1 cellular context compared by ENCODE assay signal in the genomic region with DNA sequence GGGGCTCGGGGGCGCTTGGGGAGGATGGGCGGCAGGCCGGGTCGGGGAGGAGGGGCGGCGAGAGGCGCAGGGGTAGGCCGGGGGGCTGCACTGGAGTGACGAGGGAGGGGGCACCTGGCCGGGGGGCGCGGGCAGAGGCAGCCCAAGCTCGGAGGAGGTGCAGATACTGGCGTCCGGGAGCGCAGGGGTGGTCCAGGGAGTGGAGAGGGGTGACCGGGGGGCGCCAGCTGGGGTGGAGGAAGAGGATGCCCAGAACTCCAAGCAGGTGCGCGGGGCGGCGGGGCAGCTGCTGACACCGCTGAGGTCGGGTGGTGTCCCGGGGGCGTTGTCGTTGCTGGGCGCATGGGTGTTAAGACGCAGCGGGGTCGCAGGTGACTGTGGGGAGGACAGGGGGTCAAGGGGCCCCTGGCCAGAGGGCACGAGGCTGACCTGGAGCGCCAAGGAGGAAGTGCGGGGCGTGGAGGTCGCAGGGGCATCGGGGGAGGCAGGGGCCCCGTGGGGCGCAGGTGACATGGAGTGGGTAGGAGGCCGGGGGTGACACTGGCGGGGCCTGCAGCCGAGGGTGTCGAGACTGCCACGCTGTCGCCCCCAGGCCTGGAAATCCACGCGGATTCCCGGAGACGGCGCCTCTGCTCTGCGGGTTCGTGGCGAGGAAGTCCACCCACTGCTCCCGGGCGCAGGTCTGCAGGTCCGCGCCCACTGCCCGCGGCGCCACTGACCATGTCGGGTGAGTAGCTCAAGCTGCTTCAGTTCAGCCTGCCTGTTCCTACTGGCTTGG.
TF ChIP-seq lines count a peak whose summit lies in the region.

No MANE protein-coding gene starts in this region.

TF ChIP-seq in IMR-90, 13 proteins besides CTCF, POLR2A, EP300 and RAD21:
- TF ChIP-seq BHLHE40 (IDR thresholded peaks at IDR 0.05; ENCODE audit: low read depth, low read length) (no peak), RCOR1 (IDR thresholded peaks at IDR 0.05; ENCODE audit: insufficient replicate concordance, low read length) (no peak), RFX5 (IDR thresholded peaks at IDR 0.05; ENCODE audit: low read depth, low read length) (no peak), MAZ (IDR thresholded peaks at IDR 0.05; ENCODE audit: borderline replicate concordance, low read depth, low read length) (no peak), SMC3 (IDR thresholded peaks at IDR 0.05; ENCODE audit: low read depth, low read length) (no peak), MXI1 (IDR thresholded peaks at IDR 0.05; ENCODE audit: borderline replicate concordance, low read depth, low read length) (no peak), FOS (IDR thresholded peaks at IDR 0.05; ENCODE audit: low read depth, low read length) (no peak), CEBPB (IDR thresholded peaks at IDR 0.05; ENCODE audit: low read depth, low read length) (no peak), NFE2L2 (IDR thresholded peaks at IDR 0.05; ENCODE audit: low read depth, low read length) (no peak), CHD1 (IDR thresholded peaks at IDR 0.05; ENCODE audit: low read depth, low read length) (no peak)
